Comparison of ENCODE assay signal across 19 cellular contexts in the genomic region with DNA sequence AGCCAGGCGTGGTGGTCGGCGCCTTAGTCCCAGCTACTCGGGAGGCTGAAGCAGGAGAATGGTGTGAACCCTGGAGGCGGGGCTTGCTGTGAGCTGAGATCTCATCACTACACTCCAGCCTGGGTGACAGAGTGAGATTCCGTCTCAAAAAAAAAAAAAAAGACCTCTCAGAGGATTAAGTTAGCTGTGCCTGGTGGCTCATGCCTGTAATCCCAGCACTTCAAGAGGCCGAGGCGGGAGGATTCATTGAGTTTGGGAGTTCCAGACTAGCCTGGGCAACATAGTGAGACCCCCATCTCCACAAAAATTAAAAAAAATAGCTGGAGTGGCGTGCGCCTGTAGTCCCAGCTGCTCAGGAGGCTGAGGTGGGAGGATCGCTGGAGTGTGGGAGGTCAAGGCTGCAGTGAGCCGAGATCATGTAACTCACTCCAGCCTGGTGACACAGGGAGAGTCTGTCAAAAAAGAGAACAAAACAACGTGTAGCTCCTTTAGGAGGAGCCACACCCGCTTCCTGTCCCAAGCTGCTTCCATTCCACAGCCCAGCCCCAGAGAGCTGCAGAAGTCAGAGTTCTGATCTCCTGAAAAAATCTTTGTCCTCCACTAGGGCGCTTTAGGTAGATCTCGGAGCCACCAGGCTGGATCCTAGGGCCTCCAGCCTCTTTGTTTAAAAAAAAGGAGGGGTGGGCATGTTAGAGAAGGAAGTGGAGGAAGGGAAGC. TPM values are rescaled to one million over a fixed set of nuclear protein-coding genes. Genes with fewer than 3 reads are reported as not detected.
DNase-seq lines count a peak whose midpoint lies in the region; ATAC-seq and TF ChIP-seq lines count a peak whose summit lies in the region.
"Had no signal": no experiment of that assay in that cellular context is flagged by ENCODE, and none has a peak within 500 bp of the region (broad histone marks: within the 10 kb centered on the region; RNA-seq: fewer than 3 reads in every experiment).

No MANE protein-coding gene starts in this region.

- peak overlapping the region in 8 of 11 experiments; percentile 18 to 91 (median 76); a peak in 12 of 22 replicates for H3K4me2 ChIP-seq in BLaER1 treated with 17β-estradiol and CSF1 and Interleukin-3, amounts not matched to agents 10 nM and 100 nM

- no peaks in the 10 kb centered on the region for H4K20me1 ChIP-seq in BLaER1 treated with 17β-estradiol and CSF1 and Interleukin-3, amounts not matched to agents 10 nM and 100 nM

- ATAC-seq in left lung (peak; percentile 59), GM18870 (IDR thresholded peaks at IDR 0.05; ENCODE audit: unreplicated experiment) (no peak)
- no peak for ATAC-seq in activated T-cell treated with anti-CD3 and anti-CD28 coated beads, Interleukin-2, amount 50 U/mL, for 4 hours
- ATAC-seq: activated naive CD8-positive, alpha-beta T cell treated with anti-CD3 and anti-CD28 coated beads, Interleukin-2, amount 50 U/mL, for 24 hours; GM12878 had no signal

- POLR2A ChIA-PET in HEK293T (lab: Yijun Ruan, JAX) = no interaction called here

- H3K27me3 ChIP-seq in BLaER1 treated with 17β-estradiol and CSF1 and Interleukin-3, amounts not matched to agents 10 nM and 100 nM = no peaks in the 10 kb centered on the region
- no peaks in the 10 kb centered on the region for H3K27me3 ChIP-seq in left lung
- H3K27me3 ChIP-seq: BE2C, ovary had no signal

- peak; percentile 14 for DNase-seq in HEK293T (ENCODE audit: extremely low spot score)
- DNase-seq in SK-N-MC (ENCODE audit: low read depth, low spot score) = no peak
- no peak for DNase-seq in left lung
- DNase-seq in posterior vena cava (ENCODE audit: low spot score) = no peak
- no peak for DNase-seq in NCI-H2107 treated with DMSO at 0.1 percent for 48 hours (lab: John Stamatoyannopoulos, UW; ENCODE audit: unreplicated experiment)
- no peak for DNase-seq in activated T-cell treated with anti-CD3 and anti-CD28 coated beads, Interleukin-2, amount 50 U/mL, for 4 hours
- DNase-seq: activated naive CD8-positive, alpha-beta T cell treated with anti-CD3 and anti-CD28 coated beads, Interleukin-2, amount 50 U/mL, for 24 hours; BE2C; central memory CD4-positive, alpha-beta T cell; DND-41; NCI-H1092 treated with DMSO at 0.1 percent for 48 hours; NCI-H446; spleen; stomach had no signal

- H3K27me3 Mint-ChIP-seq in activated T-cell treated with anti-CD3 and anti-CD28 coated beads, Interleukin-2, amount 50 U/mL, for 4 hours (ENCODE audit: low read depth) = peaks cover 3% of the 10 kb centered on the region
- H3K27me3 Mint-ChIP-seq: activated naive CD8-positive, alpha-beta T cell treated with anti-CD3 and anti-CD28 coated beads, Interleukin-2, amount 50 U/mL, for 24 hours had no signal

- peaks cover 7% of the 10 kb centered on the region for H3K9me3 Mint-ChIP-seq in activated T-cell treated with anti-CD3 and anti-CD28 coated beads, Interleukin-2, amount 50 U/mL, for 4 hours

- intact Hi-C loops in left lung (cut with DNase I) = no loop called here
- intact Hi-C loops in posterior vena cava (cut with DNase I) = no loop called here

- H3K36me3 ChIP-seq in BLaER1 treated with 17β-estradiol and CSF1 and Interleukin-3, amounts not matched to agents 10 nM and 100 nM = no peaks in the 10 kb centered on the region
- H3K36me3 ChIP-seq in SK-N-MC (ENCODE audit: insufficient read depth, low read length) = no peaks in the 10 kb centered on the region
- H3K36me3 ChIP-seq in left lung = no peaks in the 10 kb centered on the region
- H3K36me3 ChIP-seq: BE2C, ovary, spleen, stomach had no signal

- H3K9ac ChIP-seq in BLaER1 treated with 17β-estradiol and CSF1 and Interleukin-3, amounts not matched to agents 10 nM and 100 nM = peak overlapping the region in 6 of 11 experiments; percentile 7 to 57 (median 26); a peak in 6 of 22 replicates
- peak overlapping the region; percentile 49 for H3K9ac ChIP-seq in SK-N-MC (ENCODE audit: insufficient read length)

- H3K36me3 Mint-ChIP-seq in activated T-cell treated with anti-CD3 and anti-CD28 coated beads, Interleukin-2, amount 50 U/mL, for 4 hours (ENCODE audit: insufficient read depth) = no peaks in the 10 kb centered on the region

- TF ChIP-seq CTCF in left lung (IDR thresholded peaks at IDR 0.05) = no peak

- peaks cover 11 to 27% (median 22%) of the 10 kb centered on the region in 11 experiments for H3K9me3 ChIP-seq in BLaER1 treated with 17β-estradiol and CSF1 and Interleukin-3, amounts not matched to agents 10 nM and 100 nM (replicated peaks in 1 of 11)
- H3K9me3 ChIP-seq in SK-N-MC (ENCODE audit: low read depth, low read length) (no peaks in the 10 kb centered on the region), left lung (peaks cover 0 to 8% of the 10 kb centered on the region in 2 donors)
- H3K9me3 ChIP-seq: BE2C, ovary had no signal

- H3K4me3 Mint-ChIP-seq in activated T-cell treated with anti-CD3 and anti-CD28 coated beads, Interleukin-2, amount 50 U/mL, for 4 hours = no peak overlapping the region
- H3K4me3 Mint-ChIP-seq: activated naive CD8-positive, alpha-beta T cell treated with anti-CD3 and anti-CD28 coated beads, Interleukin-2, amount 50 U/mL, for 24 hours; T-helper 1 cell treated with Interleukin-12 subunit alpha and Interleukin-12 subunit beta and Interleukin-4 antibody, amounts not matched to agents 30 μg/mL and 1 μg/mL, for 36 hours had no signal

- no peaks in the 10 kb centered on the region for H3K4me1 Mint-ChIP-seq in activated T-cell treated with anti-CD3 and anti-CD28 coated beads, Interleukin-2, amount 50 U/mL, for 4 hours (ENCODE audit: low read depth)
- H3K4me1 Mint-ChIP-seq: activated naive CD8-positive, alpha-beta T cell treated with anti-CD3 and anti-CD28 coated beads, Interleukin-2, amount 50 U/mL, for 24 hours had no signal

- CTCF ChIA-PET in HEK293T (lab: Yijun Ruan, JAX) = interaction anchor here (0.6 kb wide), 1 partner anchor 11 kb away, joined by 3 read pairs; no protein-coding TSS in a partner anchor

- H3K27ac ChIP-seq in BLaER1 treated with 17β-estradiol and CSF1 and Interleukin-3, amounts not matched to agents 10 nM and 100 nM = peak overlapping the region in 5 of 11 experiments; percentile 32 to 62 (median 55); a peak in 10 of 22 replicates
- H3K27ac ChIP-seq in SK-N-MC = peak overlapping the region; percentile 2; the same call in 1 of the 2 replicates
- no peak overlapping the region for H3K27ac ChIP-seq in left lung
- H3K27ac ChIP-seq: ovary, stomach had no signal

- no peak overlapping the region for H3K4me3 ChIP-seq in BLaER1 treated with 17β-estradiol and CSF1 and Interleukin-3, amounts not matched to agents 10 nM and 100 nM
- H3K4me3 ChIP-seq in SK-N-MC (no peak overlapping the region), left lung (no peak overlapping the region)
- H3K4me3 ChIP-seq: GM12878, ovary, spleen, stomach had no signal

- H3K4me1 ChIP-seq in BLaER1 treated with 17β-estradiol and CSF1 and Interleukin-3, amounts not matched to agents 10 nM and 100 nM = peaks cover 0 to 59% (median 21%) of the 10 kb centered on the region in 10 experiments; a peak in 16 of 20 replicates
- peaks cover 0 to 35% of the 10 kb centered on the region in 2 donors for H3K4me1 ChIP-seq in left lung
- H3K4me1 ChIP-seq: BE2C had no signal

TF ChIP-seq in HEK293T, 16 proteins besides CTCF, POLR2A, EP300 and RAD21:
- TF ChIP-seq ARNT (IDR thresholded peaks at IDR 0.05) = no peak
- no peak for TF ChIP-seq BHLHE40 (IDR thresholded peaks at IDR 0.05; ENCODE audit: borderline replicate concordance)
- no peak for TF ChIP-seq ELF4 (IDR thresholded peaks at IDR 0.05)
- TF ChIP-seq SP1 (IDR thresholded peaks at IDR 0.05) = no peak
- TF ChIP-seq HDGF (IDR thresholded peaks at IDR 0.05; ENCODE audit: borderline replicate concordance) = no peak
- TF ChIP-seq CTBP1 (IDR thresholded peaks at IDR 0.05; ENCODE audit: borderline replicate concordance) = no peak
- no peak for TF ChIP-seq FOXA1 (IDR thresholded peaks at IDR 0.05)
- TF ChIP-seq LEF1 (IDR thresholded peaks at IDR 0.05; ENCODE audit: borderline replicate concordance) = no peak
- no peak for TF ChIP-seq SUZ12 (IDR thresholded peaks at IDR 0.05)
- TF ChIP-seq FOXK2 (IDR thresholded peaks at IDR 0.05) = no peak
- no peak for TF ChIP-seq NFRKB (IDR thresholded peaks at IDR 0.05)
- TF ChIP-seq ZNF384 (IDR thresholded peaks at IDR 0.05) = no peak
- no peak for TF ChIP-seq PKNOX1 (IDR thresholded peaks at IDR 0.05)
- TF ChIP-seq TARDBP (IDR thresholded peaks at IDR 0.05) = no peak
- TF ChIP-seq L3MBTL2 (conservative IDR thresholded peaks at IDR 0.05) = no peak
- TF ChIP-seq FOXM1 (IDR thresholded peaks at IDR 0.05; ENCODE audit: borderline replicate concordance) = no peak

RNA-seq across cellular contexts. Expression of gene ULK1, which starts 11.5 kb away (rescaled TPM):
- total RNA-seq in left lung = 10 to 100 TPM; 21.6 to 30.0 TPM
- total RNA-seq in posterior vena cava = 10 to 100 TPM; 23.0 to 23.8 TPM
- total RNA-seq in activated T-cell treated with anti-CD3 and anti-CD28 coated beads, Interleukin-2, amount 50 U/mL, for 4 hours = 10 to 100 TPM; 16.3 to 17.9 (median 16.7) TPM

RNA-seq across cellular contexts. Expression of gene PUS1, which starts 46.1 kb away (rescaled TPM):
- total RNA-seq in left lung (10 to 100 TPM; 16.3 to 30.1 TPM), posterior vena cava (10 to 100 TPM; 12.5 to 16.1 TPM)
- total RNA-seq in activated T-cell treated with anti-CD3 and anti-CD28 coated beads, Interleukin-2, amount 50 U/mL, for 4 hours = 100 to 1,000 TPM; 132 to 157 (median 155) TPM

RNA-seq across cellular contexts. Expression of gene MMP17, which starts 54.8 kb away (rescaled TPM):
- total RNA-seq in left lung (1 to 10 TPM; 2.7 to 5.2 TPM), posterior vena cava (1 to 10 TPM; 4.3 to 5.8 TPM)
- total RNA-seq in activated T-cell treated with anti-CD3 and anti-CD28 coated beads, Interleukin-2, amount 50 U/mL, for 4 hours = under 1 TPM; 0.28 to 0.92 (median 0.46) TPM

Comparison
In these comparisons a context has a peak if more than half of its experiments do, and no peak if none do; other contexts are left out.
1. RNA of gene PUS1, which starts 46.1 kb away (total RNA-seq): 132 to 157 TPM in activated T-cell treated with anti-CD3 and anti-CD28 coated beads, Interleukin-2, amount 50 U/mL, for 4 hours; 16.3 to 30.1 TPM in left lung and 12.5 to 16.1 TPM in posterior vena cava; every median in the first group is over 4 times any median in the second.